8 cellular contexts compared by ENCODE assay signal in genomic region chr1:204431310-204432184, GRCh38. TPM values are rescaled to one million over a fixed set of nuclear protein-coding genes. Genes with fewer than 3 reads are reported as not detected.
A peak's percentile ranks its signal among the peaks of the same experiment; 100 is the strongest.
DNase-seq lines count a peak whose midpoint lies in the region; ATAC-seq, FAIRE-seq and TF ChIP-seq lines count a peak whose summit lies in the region.

No MANE protein-coding gene starts in this region.

- TF ChIP-seq CTCF in GM12873 (IDR thresholded peaks at IDR 0.05; ENCODE audit: insufficient read depth, low read depth, low read length, missing control alignments) (peak; percentile 92), astrocyte of the cerebellum (IDR thresholded peaks at IDR 0.05; ENCODE audit: low read depth, low read length, missing control alignments) (peak; percentile 94), hepatocyte (IDR thresholded peaks at IDR 0.05; ENCODE audit: poor library complexity) (peak; percentile 94)

- H2AFZ ChIP-seq in hepatocyte = no peak overlapping the region

- H3K79me2 ChIP-seq in hepatocyte = no peaks in the 10 kb centered on the region

- no peak for ATAC-seq in GM19395 (IDR thresholded peaks at IDR 0.05; ENCODE audit: unreplicated experiment)

- H3K4me3 ChIP-seq in astrocyte of the cerebellum (ENCODE audit: low read depth, low read length) (no peak overlapping the region), hepatocyte (no peak overlapping the region), skeletal muscle tissue (ENCODE audit: low read length in 3 of 3) (no peak overlapping the region)

- no peaks in the 10 kb centered on the region for H3K9me2 ChIP-seq in hepatocyte (replicated peaks; ENCODE audit: insufficient read depth)

- H3K4me2 ChIP-seq in hepatocyte = no peak overlapping the region

- peak overlapping the region in 1 of 3 donors; percentile 5 for H3K9ac ChIP-seq in skeletal muscle tissue (ENCODE audit: low read depth in 1 of 3, low read length in 3 of 3)

- H3K9me3 ChIP-seq in hepatocyte (ENCODE audit: low read depth) = no peaks in the 10 kb centered on the region
- no peaks in the 10 kb centered on the region for H3K9me3 ChIP-seq in skeletal muscle tissue (ENCODE audit: control insufficient read depth in 3 of 3, low read length in 3 of 3)

- in situ Hi-C loops in astrocyte of the cerebellum (cut with HindIII; ENCODE audit: low sequenced_read_pairs) = no loop called here

- H3K27me3 ChIP-seq in hepatocyte = no peaks in the 10 kb centered on the region
- H3K27me3 ChIP-seq in skeletal muscle tissue (ENCODE audit: control insufficient read depth in 3 of 3, insufficient read depth in 3 of 3, low read length in 3 of 3) = no peaks in the 10 kb centered on the region

- H3K36me3 ChIP-seq in hepatocyte (replicated peaks; ENCODE audit: insufficient read depth, low read depth) = no peaks in the 10 kb centered on the region
- H3K36me3 ChIP-seq in skeletal muscle tissue (ENCODE audit: control insufficient read depth in 3 of 3, insufficient read depth in 3 of 3, low read length in 3 of 3) = peaks cover 70 to 87% (median 79%) of the 10 kb centered on the region in 3 donors

- peak; percentile 90 for FAIRE-seq in TTC549 (lab: Jason Lieb, UNC)

- H4K20me1 ChIP-seq in hepatocyte (ENCODE audit: insufficient read depth, poor library complexity, severe bottlenecking) = no peaks in the 10 kb centered on the region

- DNase-seq in NCI-H146 treated with DMSO at 0.1 percent for 48 hours (lab: John Stamatoyannopoulos, UW; ENCODE audit: unreplicated experiment) (peak; percentile 15), astrocyte of the cerebellum (ENCODE audit: low read depth) (peak; percentile 69), hepatocyte (ENCODE audit: low spot score) (peak; percentile 89), cortex of kidney (lab: John Stamatoyannopoulos, UW) (no peak)

- 66% methylated on average over 13 of the region's 13 CpGs for WGBS in hepatocyte (ENCODE audit: low lambda C conversion rate, missing lambda C conversion rate)

- H3K4me1 ChIP-seq in hepatocyte (ENCODE audit: insufficient read depth) = peaks cover 5% of the 10 kb centered on the region
- peaks cover 22 to 36% (median 31%) of the 10 kb centered on the region in 3 donors for H3K4me1 ChIP-seq in skeletal muscle tissue (ENCODE audit: control insufficient read depth in 3 of 3, insufficient read depth in 3 of 3, low read length in 3 of 3)

- no peak overlapping the region for H3K27ac ChIP-seq in hepatocyte
- peak overlapping the region; percentile 2 for H3K27ac ChIP-seq in skeletal muscle tissue (ENCODE audit: low read depth, low read length)

RNA-seq across cellular contexts. Expression of gene PPP1R15B, which starts 19.9 kb away (rescaled TPM):
- total RNA-seq in hepatocyte = 66.9 and 77.0 TPM in 2 replicates
- 31.2 and 34.0 TPM in 2 replicates for polyA plus RNA-seq in hepatocyte
- total RNA-seq in skeletal muscle tissue = 30.3 TPM
